ENCODE assay signal across 8 cellular contexts in the genomic region with DNA sequence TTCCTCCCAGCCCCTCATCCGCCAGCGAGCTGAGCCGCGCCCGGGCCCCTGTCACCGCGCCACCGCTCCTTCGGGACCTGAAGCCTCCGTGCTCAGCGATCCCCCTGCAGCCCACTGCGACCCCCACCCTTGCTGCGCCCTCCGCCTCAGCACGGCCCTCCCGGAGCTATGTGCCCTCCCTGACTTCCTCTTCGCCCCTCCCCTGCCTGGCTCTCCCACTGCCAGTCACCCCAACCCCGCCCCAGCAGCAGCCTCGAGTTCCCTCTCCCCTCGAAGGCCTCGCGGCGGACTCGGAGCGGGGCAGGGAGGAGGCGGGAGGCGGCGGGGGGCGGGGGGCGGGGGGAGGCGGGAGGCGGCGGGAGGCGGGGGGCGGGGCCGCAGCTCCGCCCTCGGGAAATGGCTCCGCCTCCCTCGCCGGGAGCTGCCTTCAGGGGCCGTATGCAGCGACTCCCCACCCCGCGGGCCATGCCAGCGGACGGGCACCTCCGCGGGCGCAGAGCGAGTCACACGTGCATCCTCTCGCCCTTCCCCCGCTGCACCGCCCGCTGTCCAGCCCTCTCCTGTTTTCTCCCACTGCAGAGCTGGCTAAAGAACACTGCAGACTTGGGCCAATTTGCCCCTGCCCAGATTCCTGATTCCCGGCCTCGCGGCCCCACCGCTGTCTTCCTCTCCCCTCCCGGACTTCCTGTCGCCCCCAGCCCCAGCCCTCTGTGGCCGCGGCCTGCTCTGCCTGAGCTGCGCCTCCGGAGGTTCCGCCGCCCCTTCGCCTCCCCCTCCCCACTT. TPM values are rescaled to one million over a fixed set of nuclear protein-coding genes. Genes with fewer than 3 reads are reported as not detected.
A peak's percentile ranks its signal among the peaks of the same experiment; 100 is the strongest.
DNase-seq lines count a peak whose midpoint lies in the region; ATAC-seq and TF ChIP-seq lines count a peak whose summit lies in the region.

No MANE protein-coding gene starts in this region.

- H3K27me3 ChIP-seq in foreskin keratinocyte (no peaks in the 10 kb centered on the region), neural progenitor cell (peaks cover 53% of the 10 kb centered on the region)

- peak overlapping the region; percentile 86 for H3K4me3 Mint-ChIP-seq in neural progenitor cell
- peak overlapping the region; percentile 71 to 81 for H3K4me3 Mint-ChIP-seq in stimulated activated naive CD8-positive, alpha-beta T cell treated with anti-CD3 and anti-CD28 coated beads, Interleukin-15, amount 100 ng/mL, for 72 hours

- H3K4me1 Mint-ChIP-seq in neural progenitor cell = peaks cover 9% of the 10 kb centered on the region
- H3K4me1 Mint-ChIP-seq in stimulated activated naive CD8-positive, alpha-beta T cell treated with anti-CD3 and anti-CD28 coated beads, Interleukin-15, amount 100 ng/mL, for 72 hours = peaks cover 48% of the 10 kb centered on the region

- peak overlapping the region; percentile 51 for H2AFZ ChIP-seq in neural progenitor cell (replicated peaks)

- peaks cover 8% of the 10 kb centered on the region for H3K4me1 ChIP-seq in foreskin keratinocyte
- no peaks in the 10 kb centered on the region for H3K4me1 ChIP-seq in neural progenitor cell

- H3K9ac ChIP-seq in neural progenitor cell = no peak overlapping the region

- no peak overlapping the region for H3K27ac Mint-ChIP-seq in neural progenitor cell
- H3K27ac Mint-ChIP-seq in stimulated activated naive CD8-positive, alpha-beta T cell treated with anti-CD3 and anti-CD28 coated beads, Interleukin-15, amount 100 ng/mL, for 72 hours = peak overlapping the region; percentile 52 to 68

- peak overlapping the region; percentile 74 for H3K27ac ChIP-seq in foreskin keratinocyte
- no peak overlapping the region for H3K27ac ChIP-seq in neural progenitor cell

- peak; percentile 51; the same call in 1 of the 2 replicates for TF ChIP-seq POLR2A in Raji (IDR thresholded peaks at IDR 0.05; ENCODE audit: insufficient read depth, low read depth, low read length)

- peak overlapping the region; percentile 76 for H3K4me2 ChIP-seq in neural progenitor cell

- H3K4me3 ChIP-seq in LNCaP clone FGC (ENCODE audit: low read depth, low read length) (peak overlapping the region; percentile 43), neural progenitor cell (peak overlapping the region; percentile 58)

- DNase-seq in COLO829 (ENCODE audit: low spot score) = peak; percentile 79
- DNase-seq in LNCaP clone FGC (ENCODE audit: low read depth) = peak; percentile 76
- peak; percentile 81 for DNase-seq in activated gamma-delta T cell (lab: John Stamatoyannopoulos, UW)
- peak; percentile 67 to 84 for DNase-seq in foreskin keratinocyte
- peak; percentile 86 for DNase-seq in neural progenitor cell (ENCODE audit: low spot score)
- DNase-seq in stimulated activated naive CD8-positive, alpha-beta T cell treated with anti-CD3 and anti-CD28 coated beads, Interleukin-15, amount 100 ng/mL, for 72 hours = peak; percentile 82 to 91

- no peaks in the 10 kb centered on the region for H3K9me3 ChIP-seq in neural progenitor cell (ENCODE audit: low read depth)

- H3K27me3 Mint-ChIP-seq in neural progenitor cell (ENCODE audit: insufficient read depth, low read depth) = peaks cover 13% of the 10 kb centered on the region
- no peaks in the 10 kb centered on the region for H3K27me3 Mint-ChIP-seq in stimulated activated naive CD8-positive, alpha-beta T cell treated with anti-CD3 and anti-CD28 coated beads, Interleukin-15, amount 100 ng/mL, for 72 hours

- H3K36me3 Mint-ChIP-seq in neural progenitor cell = peaks cover 6% of the 10 kb centered on the region

- no peaks in the 10 kb centered on the region for H4K20me1 ChIP-seq in neural progenitor cell (ENCODE audit: low read depth)

- peak; percentile 50 for ATAC-seq in GM21515 (IDR thresholded peaks at IDR 0.05; ENCODE audit: unreplicated experiment)
- ATAC-seq in foreskin keratinocyte = peak; percentile 89
- ATAC-seq in stimulated activated naive CD8-positive, alpha-beta T cell treated with anti-CD3 and anti-CD28 coated beads, Interleukin-15, amount 100 ng/mL, for 72 hours = peak; percentile 95

- no peaks in the 10 kb centered on the region for H3K36me3 ChIP-seq in neural progenitor cell

- no peak for TF ChIP-seq CTCF in LNCaP clone FGC (IDR thresholded peaks at IDR 0.05; ENCODE audit: control insufficient read depth, extremely low read depth, insufficient read depth)
- TF ChIP-seq CTCF in foreskin keratinocyte (conservative IDR thresholded peaks at IDR 0.05) = no peak
- TF ChIP-seq CTCF in neural progenitor cell (IDR thresholded peaks at IDR 0.05) = no peak

- H3F3A ChIP-seq in neural progenitor cell (ENCODE audit: low read depth) = peaks cover 19% of the 10 kb centered on the region

- H3K9me3 Mint-ChIP-seq in neural progenitor cell = peaks cover 8% of the 10 kb centered on the region
- H3K9me3 Mint-ChIP-seq in stimulated activated naive CD8-positive, alpha-beta T cell treated with anti-CD3 and anti-CD28 coated beads, Interleukin-15, amount 100 ng/mL, for 72 hours = no peaks in the 10 kb centered on the region

- no peaks in the 10 kb centered on the region for H3K79me2 ChIP-seq in neural progenitor cell (ENCODE audit: low read depth)

RNA-seq across cellular contexts. Expression of a gene that starts 29.1 kb away (rescaled TPM):
- 59.1 and 61.6 TPM in 2 replicates for total RNA-seq in foreskin keratinocyte
- polyA plus RNA-seq in foreskin keratinocyte = 29.7 and 33.9 TPM in 2 replicates
- total RNA-seq in neural progenitor cell (ENCODE audit: low replicate concordance) = 29.6 and 33.6 TPM in 2 replicates

RNA-seq across cellular contexts. Expression of a gene that starts 32.7 kb away (rescaled TPM):
- total RNA-seq in foreskin keratinocyte = 19.9 and 23.8 TPM in 2 replicates
- 19.2 and 23.6 TPM in 2 replicates for polyA plus RNA-seq in foreskin keratinocyte
- 43.7 and 73.8 TPM in 2 replicates for total RNA-seq in neural progenitor cell (ENCODE audit: low replicate concordance)
